Comparison of ENCODE assay signal across 13 cellular contexts in the genomic region with DNA sequence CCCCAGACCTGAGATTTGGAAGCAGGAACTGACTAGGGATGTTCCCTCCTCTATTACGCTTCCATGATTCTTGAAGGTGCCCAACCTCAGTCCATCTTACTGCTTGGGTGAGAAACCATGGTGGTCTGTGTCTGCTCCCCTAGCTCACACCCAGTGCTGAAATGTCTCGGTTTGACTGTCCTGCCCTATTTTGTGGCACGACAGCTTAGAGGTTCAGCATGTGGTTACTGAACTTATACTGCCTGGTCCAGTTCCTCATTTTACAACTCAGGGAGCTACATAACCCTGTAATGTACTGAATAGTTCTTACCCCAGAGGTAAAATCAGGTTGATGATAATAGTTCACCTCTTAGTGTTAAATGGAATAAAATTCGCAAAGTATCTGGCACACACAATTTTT.
DNase-seq lines count a peak whose midpoint lies in the region; ATAC-seq, FAIRE-seq and TF ChIP-seq lines count a peak whose summit lies in the region.
"Had no signal": no experiment of that assay in that cellular context is flagged by ENCODE, and none has a peak within 500 bp of the region (broad histone marks: within the 10 kb centered on the region; RNA-seq: fewer than 3 reads in every experiment).

No MANE protein-coding gene starts in this region.

- TF ChIP-seq POLR2A in GM12891 (IDR thresholded peaks at IDR 0.05; ENCODE audit: low read depth, low read length) = no peak
- no peak for TF ChIP-seq POLR2A in erythroblast (IDR thresholded peaks at IDR 0.05; ENCODE audit: low read length)

- FAIRE-seq in GM12891 (lab: Jason Lieb, UNC) = no peak

- no peak for DNase-seq in GM12891 (ENCODE audit: insufficient read length, low spot score)
- no peak for DNase-seq in erythroblast (lab: John Stamatoyannopoulos, UW)
- no peak for DNase-seq in NCI-H510A treated with DMSO at 0.1 percent for 48 hours (lab: John Stamatoyannopoulos, UW)
- no peak for DNase-seq in ecto neural progenitor cell (ENCODE audit: low spot score)
- DNase-seq: activated CD4-positive, alpha-beta T cell treated with anti-CD3 and anti-CD28 coated beads for 4 hours; colonic mucosa; DMS79; foreskin keratinocyte; SJCRH30 had no signal

- ATAC-seq in GM19452 (IDR thresholded peaks at IDR 0.05; ENCODE audit: unreplicated experiment) (peak; percentile 92), HG02870 (IDR thresholded peaks at IDR 0.05; ENCODE audit: unreplicated experiment) (peak; percentile 100), HG03521 (IDR thresholded peaks at IDR 0.05; ENCODE audit: unreplicated experiment) (peak; percentile 96), esophagus mucosa (no peak)
- ATAC-seq: foreskin keratinocyte had no signal

TF ChIP-seq in GM12891, 5 proteins besides CTCF, POLR2A, EP300 and RAD21:
- TF ChIP-seq POLR2AphosphoS5 (IDR thresholded peaks at IDR 0.05; ENCODE audit: low read depth, low read length) = no peak
- peak; percentile 98 for TF ChIP-seq SPI1 (IDR thresholded peaks at IDR 0.05; ENCODE audit: low read depth, low read length)
